ENCODE assay signal across 20 cellular contexts in the genomic region with DNA sequence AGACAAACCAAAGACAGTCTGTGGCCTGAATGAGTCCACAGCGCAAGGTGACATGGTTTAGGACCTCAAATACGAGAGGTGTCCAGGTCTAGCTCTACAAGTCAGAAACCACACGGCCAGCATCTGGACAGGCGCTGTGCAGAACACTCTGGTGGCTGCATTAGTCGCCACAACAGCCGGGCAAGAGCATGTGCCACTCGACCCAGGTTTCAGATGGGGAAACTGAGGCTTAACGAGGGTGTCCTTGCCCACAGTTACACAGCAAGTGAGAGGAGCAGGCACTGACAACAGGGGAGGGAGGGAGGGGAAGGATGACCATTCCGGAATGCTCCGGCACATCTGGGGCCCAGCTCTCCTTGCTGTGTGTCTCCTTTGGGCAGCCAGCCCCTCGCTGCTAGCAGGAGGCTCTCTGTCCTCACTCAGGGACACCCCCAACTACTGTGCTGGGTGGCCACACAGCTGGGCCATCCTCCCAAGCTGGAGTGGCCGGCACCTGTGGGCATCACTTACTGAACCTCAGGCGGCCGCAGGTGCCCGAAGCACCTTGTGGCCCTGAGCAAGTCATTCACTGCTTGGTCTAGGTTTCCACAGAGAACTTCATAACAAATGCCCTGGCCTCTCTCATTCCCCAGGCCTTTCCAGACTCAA.
"Had no signal": no experiment of that assay in that cellular context is flagged by ENCODE, and none has a peak within 500 bp of the region (broad histone marks: within the 10 kb centered on the region; RNA-seq: fewer than 3 reads in every experiment).

No MANE protein-coding gene starts in this region.

- H3K9me3 ChIP-seq: body of pancreas, left lung, right lobe of liver, vagina had no signal

- H3K4me3 ChIP-seq: body of pancreas, cardiac muscle cell, left lung, lung, right lobe of liver, vagina had no signal

- H3K36me3 ChIP-seq: cardiac muscle cell, right lobe of liver had no signal

- H3K27ac ChIP-seq: body of pancreas, cardiac muscle cell, foreskin keratinocyte, left lung, right lobe of liver, vagina had no signal

- DNase-seq: activated B cell treated with CpG ODN at 0.5 μM for 24 hours; activated CD4-positive, alpha-beta memory T cell treated with anti-CD3 and anti-CD28 coated beads for 36 hours; activated CD4-positive, alpha-beta T cell treated with anti-CD3 and anti-CD28 coated beads for 48 hours; activated naive CD4-positive, alpha-beta T cell treated with anti-CD3 and anti-CD28 coated beads for 36 hours; activated T-cell treated with anti-CD3 and anti-CD28 coated beads for 4 hours; effector CD4-positive, alpha-beta T cell; foreskin keratinocyte; left lung; naive thymus-derived CD8-positive, alpha-beta T cell; small intestine; stimulated activated CD4-positive, alpha-beta T cell treated with anti-CD3 and anti-CD28 coated beads, Interleukin-15, amount 100 ng/mL, for 24 hours; SW 1271; T-helper 17 cell; trophoblast cell had no signal

- H3K27me3 ChIP-seq: body of pancreas, foreskin keratinocyte, right lobe of liver, vagina had no signal

- ATAC-seq: body of pancreas; foreskin keratinocyte; left lung; naive thymus-derived CD8-positive, alpha-beta T cell; right lobe of liver; stimulated activated memory B cell treated with anti-CD40 and anti-IgM and Interleukin-4, amounts not matched to agents 10 μg/mL and 1 μg/mL and 100 μg/mL, for 72 hours; T-helper 17 cell had no signal
